Comparison of ENCODE assay signal across 11 cellular contexts in genomic region chr6:148192310-148192709, GRCh38.
A peak's percentile ranks its signal among the peaks of the same experiment; 100 is the strongest.
DNase-seq lines count a peak whose midpoint lies in the region; ATAC-seq, FAIRE-seq and TF ChIP-seq lines count a peak whose summit lies in the region.
"Had no signal": no experiment of that assay in that cellular context is flagged by ENCODE, and none has a peak within 500 bp of the region (broad histone marks: within the 10 kb centered on the region; RNA-seq: fewer than 3 reads in every experiment).

No MANE protein-coding gene starts in this region.

- peaks cover 0 to 9% (median 0%) of the 10 kb centered on the region in 4 donors for H3K4me1 ChIP-seq in upper lobe of left lung

- no peak overlapping the region for H3K4me3 ChIP-seq in upper lobe of left lung

- no peak for TF ChIP-seq POLR2A in upper lobe of left lung (IDR thresholded peaks at IDR 0.05)

- peak; percentile 8 for DNase-seq in HCEC 1CT
- peak; percentile 90 for DNase-seq in astrocyte of the hippocampus (ENCODE audit: low read depth, low spot score)
- DNase-seq in kidney tubule cell (ENCODE audit: low spot score), result peak; percentile 63
- peak in 1 of 2 donors; percentile 29 for DNase-seq in upper lobe of left lung
- DNase-seq in frontal cortex (ENCODE audit: low spot score in 2 of 2), result no peak
- DNase-seq in activated naive CD4-positive, alpha-beta T cell treated with anti-CD3 and anti-CD28 coated beads, Interleukin-2, amount 50 U/mL, for 16 hours, result no peak
- DNase-seq: activated CD8-positive, alpha-beta memory T cell treated with anti-CD3 and anti-CD28 coated beads, Interleukin-2, amount 10 ng/mL, durations not matched to agents 7 days and 5 days; erythroblast; midbrain; NCI-H146 had no signal

- H3K27ac ChIP-seq in upper lobe of left lung, result peak overlapping the region in 3 of 4 donors; percentile 55 to 71 (median 59)

- H3K9me3 ChIP-seq in upper lobe of left lung, result no peaks in the 10 kb centered on the region

- no peak for TF ChIP-seq EP300 in upper lobe of left lung (IDR thresholded peaks at IDR 0.05)

- TF ChIP-seq CTCF in upper lobe of left lung (IDR thresholded peaks at IDR 0.05), result no peak

- no peaks in the 10 kb centered on the region for H3K36me3 ChIP-seq in upper lobe of left lung

- ATAC-seq in upper lobe of left lung (ENCODE audit: low FRiP score in 2 of 2) (peak; percentile 85 to 87), GM21528 (IDR thresholded peaks at IDR 0.05; ENCODE audit: low FRiP score, unreplicated experiment) (no peak)
- ATAC-seq: activated CD8-positive, alpha-beta memory T cell treated with anti-CD3 and anti-CD28 coated beads, Interleukin-2, amount 10 ng/mL, durations not matched to agents 7 days and 5 days had no signal

- 72 to 77% methylated on average over 4 of the region's 4 CpGs for WGBS in upper lobe of left lung, 2 donors

- H3K27me3 ChIP-seq in upper lobe of left lung, result no peaks in the 10 kb centered on the region

- FAIRE-seq in frontal cortex (lab: Jason Lieb, UNC), result no peak

Comparison
In these comparisons a context has a peak if more than half of its experiments do, and no peak if none do; other contexts are left out.
1. DNase-seq: peak in HCEC 1CT (single experiment), astrocyte of the hippocampus (single experiment) and kidney tubule cell (single experiment); none in frontal cortex (0 of 2) and activated naive CD4-positive, alpha-beta T cell treated with anti-CD3 and anti-CD28 coated beads, Interleukin-2, amount 50 U/mL, for 16 hours (single experiment).